Comparison of ENCODE assay signal across 24 cellular contexts in the genomic region with DNA sequence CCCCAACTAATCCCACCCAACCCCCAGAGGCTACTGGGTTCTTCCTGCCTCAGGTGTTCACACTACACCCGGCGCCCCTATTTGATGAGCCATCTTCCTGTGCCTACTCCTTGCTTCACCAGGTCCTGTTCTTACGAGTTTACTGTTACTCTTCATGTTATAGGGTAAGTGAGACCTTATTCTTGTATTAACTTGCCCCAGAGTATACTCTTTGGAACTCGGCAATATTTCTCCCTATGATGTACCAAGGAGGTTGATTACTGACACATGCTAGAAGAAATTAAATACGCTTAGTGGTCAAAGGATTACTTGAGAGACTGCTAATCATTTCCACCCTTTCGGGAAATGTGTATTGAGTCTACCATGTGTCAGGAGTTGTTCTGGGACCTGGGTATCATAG.
"Had no signal": no experiment of that assay in that cellular context is flagged by ENCODE, and none has a peak within 500 bp of the region (broad histone marks: within the 10 kb centered on the region; RNA-seq: fewer than 3 reads in every experiment).

No MANE protein-coding gene starts in this region.

- FAIRE-seq: astrocyte, kidney, urothelium cell line had no signal

- H3K27ac ChIP-seq: brain microvascular endothelial cell, gastroesophageal sphincter, parathyroid adenoma, psoas muscle, spleen, thoracic aorta had no signal

- DNase-seq: activated CD4-positive, alpha-beta T cell treated with anti-CD3 and anti-CD28 coated beads for 36 hours; activated CD4-positive, CD25-positive, alpha-beta regulatory T cell; activated CD8-positive, alpha-beta memory T cell treated with anti-CD3 and anti-CD28 coated beads for 24 hours; activated gamma-delta T cell treated with Interleukin-2 at 50 U/mL for 16 hours; activated naive CD4-positive, alpha-beta T cell treated with anti-CD3 and anti-CD28 coated beads, Interleukin-2, amount 50 U/mL, for 16 hours; amniotic stem cell; brain microvascular endothelial cell; effector CD4-positive, alpha-beta T cell; head of caudate nucleus; hippocampal formation; kidney; left colon; midbrain; naive thymus-derived CD4-positive, alpha-beta T cell; nucleus accumbens; psoas muscle; spleen; stimulated activated naive CD8-positive, alpha-beta T cell treated with anti-CD3 and anti-CD28 coated beads, Interleukin-15, Interleukin-2, amounts not matched to agents 100 U/mL and 50 U/mL, for 24 hours; trophoblast cell had no signal

- ATAC-seq: activated CD4-positive, alpha-beta T cell treated with anti-CD3 and anti-CD28 coated beads for 36 hours; gastroesophageal sphincter; left colon; naive thymus-derived CD4-positive, alpha-beta T cell; psoas muscle; stimulated activated naive CD8-positive, alpha-beta T cell treated with anti-CD3 and anti-CD28 coated beads, Interleukin-15, Interleukin-2, amounts not matched to agents 100 U/mL and 50 U/mL, for 24 hours had no signal

- H3K36me3 ChIP-seq: gastroesophageal sphincter, thoracic aorta had no signal

- H2AFZ ChIP-seq: parathyroid adenoma had no signal

- H3K9me3 ChIP-seq: gastroesophageal sphincter, psoas muscle, spleen, thoracic aorta had no signal

- H3K79me2 ChIP-seq: parathyroid adenoma had no signal

- H3K27me3 ChIP-seq: brain microvascular endothelial cell had no signal

- H3K9ac ChIP-seq: parathyroid adenoma had no signal

- H3K4me3 ChIP-seq: gastroesophageal sphincter, psoas muscle, spleen, thoracic aorta had no signal
